Comparison of ENCODE assay signal across 9 cellular contexts in genomic region chr10:74058658-74059057, GRCh38.
DNase-seq lines count a peak whose midpoint lies in the region; ATAC-seq and TF ChIP-seq lines count a peak whose summit lies in the region.
"Had no signal": no experiment of that assay in that cellular context is flagged by ENCODE, and none has a peak within 500 bp of the region (broad histone marks: within the 10 kb centered on the region; RNA-seq: fewer than 3 reads in every experiment).

No MANE protein-coding gene starts in this region.

- H3K18ac ChIP-seq in trophoblast cell (ENCODE audit: low read length) = no peak overlapping the region

- peak overlapping the region; percentile 6 to 49 (median 28) for H3K4me3 Mint-ChIP-seq in immature natural killer cell

- no peaks in the 10 kb centered on the region for H3K79me1 ChIP-seq in trophoblast cell (ENCODE audit: low read length)

- H3K27ac Mint-ChIP-seq in immature natural killer cell = peak overlapping the region; percentile 9 to 94 (median 42)

- no peak overlapping the region for H3K9ac ChIP-seq in BLaER1 treated with 17β-estradiol and CSF1 and Interleukin-3, amounts not matched to agents 10 nM and 100 nM
- H3K9ac ChIP-seq in trophoblast cell (ENCODE audit: low read length) = no peak overlapping the region

- peaks cover 8 to 41% (median 30%) of the 10 kb centered on the region in 11 experiments for H3K36me3 ChIP-seq in BLaER1 treated with 17β-estradiol and CSF1 and Interleukin-3, amounts not matched to agents 10 nM and 100 nM
- H3K36me3 ChIP-seq in PC-9 (ENCODE audit: low read depth) = peaks cover 24% of the 10 kb centered on the region
- peaks cover 3 to 8% of the 10 kb centered on the region in 2 experiments for H3K36me3 ChIP-seq in trophoblast cell (ENCODE audit: control insufficient read depth in 1 of 2, insufficient read depth in 2 of 2, low read length in 2 of 2)
- H3K36me3 ChIP-seq in vagina = no peaks in the 10 kb centered on the region

- no peak overlapping the region for H2AFZ ChIP-seq in PC-9
- H2AFZ ChIP-seq in trophoblast cell (ENCODE audit: insufficient read depth, low read length, poor library complexity) = no peak overlapping the region

- H3K4ac ChIP-seq in trophoblast cell (ENCODE audit: low read depth, low read length) = no peak overlapping the region

- H2BK5ac ChIP-seq in trophoblast cell (ENCODE audit: low read depth, low read length, poor library complexity) = no peak overlapping the region

- H3K4me1 Mint-ChIP-seq in immature natural killer cell = peaks cover 51 to 72% of the 10 kb centered on the region in 2 donors

- H3K79me2 ChIP-seq in PC-9 (ENCODE audit: low read depth) = peaks cover 78% of the 10 kb centered on the region
- H3K79me2 ChIP-seq in trophoblast cell (ENCODE audit: control insufficient read depth, insufficient read depth, low read length, poor library complexity) = peaks cover 2% of the 10 kb centered on the region

- TF ChIP-seq POLR2A in vagina (IDR thresholded peaks at IDR 0.05) = no peak

- no peaks in the 10 kb centered on the region for H3K27me3 ChIP-seq in BLaER1 treated with 17β-estradiol and CSF1 and Interleukin-3, amounts not matched to agents 10 nM and 100 nM
- no peaks in the 10 kb centered on the region for H3K27me3 ChIP-seq in PC-9 (ENCODE audit: insufficient read depth, low read depth)
- H3K27me3 ChIP-seq in trophoblast cell (ENCODE audit: insufficient read depth, low read length) = no peaks in the 10 kb centered on the region
- H3K27me3 ChIP-seq in vagina = no peaks in the 10 kb centered on the region

- peaks cover 9 to 20% (median 16%) of the 10 kb centered on the region in 11 experiments; a peak in 20 of 22 replicates for H3K9me3 ChIP-seq in BLaER1 treated with 17β-estradiol and CSF1 and Interleukin-3, amounts not matched to agents 10 nM and 100 nM (replicated peaks in 1 of 11)
- H3K9me3 ChIP-seq in PC-9 (ENCODE audit: insufficient read depth, low read depth) (peaks cover 10% of the 10 kb centered on the region), trophoblast cell (ENCODE audit: insufficient read depth, low read depth, low read length) (no peaks in the 10 kb centered on the region), vagina (no peaks in the 10 kb centered on the region)

- peaks cover 7 to 9% (median 8%) of the 10 kb centered on the region in 3 donors for H3K36me3 Mint-ChIP-seq in immature natural killer cell

- intact Hi-C loops in PC-9 (cut with micrococcal nuclease; ENCODE audit: unreplicated experiment) = no loop called here
- intact Hi-C loops in vagina (cut with DNase I) = no loop called here

- POLR2A ChIA-PET in PC-9 (lab: Charles Lee; ENCODE audit: unreplicated experiment) = interaction anchor here (0.6 kb wide), 1 partner anchor 171 kb away, joined by 4 read pairs; no protein-coding TSS in a partner anchor

- H3F3A ChIP-seq in PC-9 (ENCODE audit: insufficient read depth, low read depth) = peaks cover 75% of the 10 kb centered on the region

- no peak for ATAC-seq in HG02884 (IDR thresholded peaks at IDR 0.05; ENCODE audit: unreplicated experiment)

- H3K27ac ChIP-seq in BLaER1 treated with 17β-estradiol and CSF1 and Interleukin-3, amounts not matched to agents 10 nM and 100 nM = no peak overlapping the region
- H3K27ac ChIP-seq in PC-9 = peak overlapping the region; percentile 92; the same call in 1 of the 2 replicates
- H3K27ac ChIP-seq in trophoblast cell (ENCODE audit: low read depth, low read length) = no peak overlapping the region
- no peak overlapping the region for H3K27ac ChIP-seq in vagina

- H3K27me3 Mint-ChIP-seq in immature natural killer cell (ENCODE audit: low read depth in 3 of 3) = peaks cover 0 to 2% (median 2%) of the 10 kb centered on the region in 3 donors

- H4K20me1 ChIP-seq in BLaER1 treated with 17β-estradiol and CSF1 and Interleukin-3, amounts not matched to agents 10 nM and 100 nM = peaks cover 0 to 72% (median 57%) of the 10 kb centered on the region in 11 experiments; a peak in 19 of 22 replicates
- no peaks in the 10 kb centered on the region for H4K20me1 ChIP-seq in PC-9 (ENCODE audit: insufficient read depth)

- H3K4me2 ChIP-seq in BLaER1 treated with 17β-estradiol and CSF1 and Interleukin-3, amounts not matched to agents 10 nM and 100 nM = peak overlapping the region in 8 of 11 experiments; percentile 12 to 70 (median 54); a peak in 11 of 22 replicates
- H3K4me2 ChIP-seq in PC-9 (no peak overlapping the region), trophoblast cell (ENCODE audit: low read length) (no peak overlapping the region)

- CTCF ChIA-PET in PC-9 (lab: Charles Lee) = interaction anchor here (0.7 to 1.7 kb wide), 4 partner anchors 11 to 172 kb away, joined by 3 to 5 read pairs (median 4); no protein-coding TSS in a partner anchor

- H2BK120ac ChIP-seq in trophoblast cell (ENCODE audit: insufficient read depth, low read length, poor library complexity) = no peak overlapping the region

- no peaks in the 10 kb centered on the region for H3K9me2 ChIP-seq in PC-9 (ENCODE audit: insufficient read depth)

- no peak overlapping the region for H4K8ac ChIP-seq in trophoblast cell (ENCODE audit: low read depth, low read length)

- H3K23ac ChIP-seq in trophoblast cell (ENCODE audit: low read length) = no peak overlapping the region

- H3K4me3 ChIP-seq in BLaER1 treated with 17β-estradiol and CSF1 and Interleukin-3, amounts not matched to agents 10 nM and 100 nM = no peak overlapping the region
- H3K4me3 ChIP-seq in PC-9 (no peak overlapping the region), trophoblast cell (ENCODE audit: low read depth, low read length) (no peak overlapping the region), vagina (no peak overlapping the region)

- no peak overlapping the region for H4K91ac ChIP-seq in trophoblast cell (ENCODE audit: low read depth, low read length)

- H3K14ac ChIP-seq in trophoblast cell (ENCODE audit: low read length) = no peak overlapping the region

- H3K4me1 ChIP-seq in BLaER1 treated with 17β-estradiol and CSF1 and Interleukin-3, amounts not matched to agents 10 nM and 100 nM = peaks cover 27 to 40% (median 33%) of the 10 kb centered on the region in 10 experiments
- H3K4me1 ChIP-seq in PC-9 (replicated peaks; ENCODE audit: insufficient read depth) (peaks cover 50% of the 10 kb centered on the region), trophoblast cell (ENCODE audit: control insufficient read depth in 1 of 2, insufficient read depth in 2 of 2, low read length in 2 of 2) (peaks cover 3 to 10% of the 10 kb centered on the region in 2 experiments), vagina (peaks cover 63% of the 10 kb centered on the region)

- no TSS peak for BruUV-seq in PC-9 (replicated peaks; lab: Mats Ljungman, UMichigan)

- no peak overlapping the region for H2AK5ac ChIP-seq in trophoblast cell (ENCODE audit: low read length)

- peak; percentile 37; the same call in 2 of the 3 replicates for TF ChIP-seq CTCF in GM12872 (IDR thresholded peaks at IDR 0.05; ENCODE audit: insufficient read depth, low read depth, low read length)
- TF ChIP-seq CTCF in PC-9 (conservative IDR thresholded peaks at IDR 0.05) = no peak; the same call in 1 of the 2 replicates
- no peak for TF ChIP-seq CTCF in vagina (IDR thresholded peaks at IDR 0.05)

- H4K12ac ChIP-seq in trophoblast cell (ENCODE audit: low read depth, low read length) = no peak overlapping the region

- H3K9me3 Mint-ChIP-seq in immature natural killer cell = no peaks in the 10 kb centered on the region

- WGBS in trophoblast cell (ENCODE audit: extremely low coverage, insufficient coverage, insufficient read length) = no CpG with 5 or more reads among the region's 7 CpGs

- no peak overlapping the region for H2BK12ac ChIP-seq in trophoblast cell (ENCODE audit: low read length)

- DNase-seq in PC-9 (no peak), immature natural killer cell (peak; percentile 17 to 45 (median 32)), AG08395 (ENCODE audit: low spot score) (no peak), trophoblast cell (no peak), vagina (ENCODE audit: extremely low spot score in 2 of 2) (no peak)
- DNase-seq: GOT3 had no signal

Comparison
In these comparisons a context has a peak if more than half of its experiments do, and no peak if none do; other contexts are left out.
1. H3K4me2 ChIP-seq: peak in BLaER1 treated with 17β-estradiol and CSF1 and Interleukin-3, amounts not matched to agents 10 nM and 100 nM (8 of 11); none in PC-9 (single experiment) and trophoblast cell (single experiment).
2. DNase-seq: peak in immature natural killer cell (3 of 3); none in PC-9 (0 of 2), AG08395 (single experiment), trophoblast cell (0 of 2) and vagina (0 of 2).